29 cellular contexts compared by ENCODE assay signal in the genomic region with DNA sequence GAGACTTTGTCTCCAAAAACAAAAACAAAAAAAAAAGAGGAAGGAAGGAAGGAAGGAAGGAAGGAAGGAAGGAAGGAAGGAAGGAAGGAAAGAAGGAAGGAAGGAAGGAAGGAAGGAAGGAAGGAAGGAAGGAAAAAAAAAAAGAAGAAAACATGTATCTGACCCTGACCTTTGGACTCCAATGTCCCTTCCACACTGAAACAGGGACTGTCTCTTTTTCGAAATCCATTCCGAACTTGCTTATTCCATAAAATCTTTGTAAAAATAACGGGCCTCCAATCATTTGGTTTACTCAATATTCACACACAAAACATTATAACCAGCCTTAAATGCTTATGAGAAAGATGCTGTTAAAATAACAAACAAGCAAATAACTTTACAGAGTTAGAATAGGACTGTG.
"Had no signal": no experiment of that assay in that cellular context is flagged by ENCODE, and none has a peak within 500 bp of the region (broad histone marks: within the 10 kb centered on the region; RNA-seq: fewer than 3 reads in every experiment).

No MANE protein-coding gene starts in this region.

- H3K4me3 Mint-ChIP-seq: activated CD4-positive, alpha-beta memory T cell treated with anti-CD3 and anti-CD28 coated beads for 36 hours; activated CD4-positive, alpha-beta T cell treated with anti-CD3 and anti-CD28 coated beads for 36 hours; activated CD4-positive, alpha-beta T cell treated with anti-CD3 and anti-CD28 coated beads, Interleukin-2, amount 10 ng/mL, durations not matched to agents 24 days and 14 days; activated CD8-positive, alpha-beta memory T cell treated with anti-CD3 and anti-CD28 coated beads, Interleukin-2, amount 10 ng/mL, durations not matched to agents 7 days and 5 days; activated CD8-positive, alpha-beta T cell treated with anti-CD3 and anti-CD28 coated beads, Interleukin-2, amount 10 ng/mL, durations not matched to agents 7 days and 5 days; activated naive CD4-positive, alpha-beta T cell treated with anti-CD3 and anti-CD28 coated beads, Interleukin-2, amount 10 ng/mL, durations not matched to agents 7 days and 5 days; activated naive CD8-positive, alpha-beta T cell treated with anti-CD3 and anti-CD28 coated beads, Interleukin-2, amount 10 ng/mL, durations not matched to agents 7 days and 5 days; activated T-cell treated with anti-CD3 and anti-CD28 coated beads, Interleukin-2, amount 50 U/mL, for 24 hours; activated T-cell treated with anti-CD3 and anti-CD28 coated beads, Interleukin-2, amount 50 U/mL, for 72 hours; brain had no signal

- H3K36me3 Mint-ChIP-seq: activated CD4-positive, alpha-beta memory T cell treated with anti-CD3 and anti-CD28 coated beads for 36 hours; activated CD8-positive, alpha-beta memory T cell treated with anti-CD3 and anti-CD28 coated beads, Interleukin-2, amount 10 ng/mL, durations not matched to agents 7 days and 5 days; activated naive CD4-positive, alpha-beta T cell treated with anti-CD3 and anti-CD28 coated beads, Interleukin-2, amount 10 ng/mL, durations not matched to agents 7 days and 5 days; activated naive CD4-positive, alpha-beta T cell treated with anti-CD3 and anti-CD28 coated beads, Interleukin-2, amount 50 U/mL, for 72 hours; activated naive CD8-positive, alpha-beta T cell treated with anti-CD3 and anti-CD28 coated beads, Interleukin-2, amount 10 ng/mL, durations not matched to agents 7 days and 5 days had no signal

- H3K4me1 ChIP-seq: ascending aorta, breast epithelium, colonic mucosa had no signal

- H3K27me3 ChIP-seq: ascending aorta, breast epithelium, cardiac muscle cell, colonic mucosa had no signal

- H3K9me3 Mint-ChIP-seq: activated CD4-positive, alpha-beta T cell treated with anti-CD3 and anti-CD28 coated beads, Interleukin-2, amount 10 ng/mL, durations not matched to agents 24 days and 14 days; activated naive CD4-positive, alpha-beta T cell treated with anti-CD3 and anti-CD28 coated beads, Interleukin-2, amount 10 ng/mL, durations not matched to agents 7 days and 5 days; activated naive CD8-positive, alpha-beta T cell treated with anti-CD3 and anti-CD28 coated beads, Interleukin-2, amount 10 ng/mL, durations not matched to agents 7 days and 5 days; activated T-cell treated with anti-CD3 and anti-CD28 coated beads, Interleukin-2, amount 50 U/mL, for 24 hours; activated T-cell treated with anti-CD3 and anti-CD28 coated beads, Interleukin-2, amount 50 U/mL, for 72 hours had no signal

- DNase-seq: activated CD4-positive, alpha-beta memory T cell treated with anti-CD3 and anti-CD28 coated beads for 36 hours; activated CD4-positive, alpha-beta T cell treated with anti-CD3 and anti-CD28 coated beads for 36 hours; activated CD4-positive, alpha-beta T cell treated with anti-CD3 and anti-CD28 coated beads, Interleukin-2, amount 10 ng/mL, durations not matched to agents 24 days and 14 days; activated CD4-positive, CD25-positive, alpha-beta regulatory T cell; activated CD4-positive, CD25-positive, alpha-beta regulatory T cell treated with anti-CD3 and anti-CD28 coated beads, Interleukin-2, amount 50 U/mL, for 72 hours; activated CD8-positive, alpha-beta memory T cell treated with anti-CD3 and anti-CD28 coated beads, Interleukin-2, amount 10 ng/mL, durations not matched to agents 7 days and 5 days; activated CD8-positive, alpha-beta memory T cell treated with anti-CD3 and anti-CD28 coated beads, Interleukin-2, amount 50 U/mL, for 48 hours; activated CD8-positive, alpha-beta T cell treated with anti-CD3 and anti-CD28 coated beads, Interleukin-2, amount 10 ng/mL, durations not matched to agents 7 days and 5 days; activated gamma-delta T cell; activated naive CD4-positive, alpha-beta T cell; activated naive CD4-positive, alpha-beta T cell treated with anti-CD3 and anti-CD28 coated beads, Interleukin-2, amount 10 ng/mL, durations not matched to agents 7 days and 5 days; activated naive CD8-positive, alpha-beta T cell treated with anti-CD3 and anti-CD28 coated beads, Interleukin-2, amount 10 ng/mL, durations not matched to agents 7 days and 5 days; activated T-cell treated with anti-CD3 and anti-CD28 coated beads for 4 hours; activated T-cell treated with anti-CD3 and anti-CD28 coated beads, Interleukin-2, amount 50 U/mL, for 24 hours; activated T-cell treated with anti-CD3 and anti-CD28 coated beads, Interleukin-2, amount 50 U/mL, for 72 hours; central memory CD4-positive, alpha-beta T cell; cerebellar nuclear complex; colonic mucosa; effector CD8-positive, alpha-beta T cell; foreskin fibroblast; head of caudate nucleus; T-helper 2 cell had no signal

- H3K27ac Mint-ChIP-seq: activated CD4-positive, alpha-beta memory T cell treated with anti-CD3 and anti-CD28 coated beads for 36 hours; activated CD4-positive, alpha-beta T cell treated with anti-CD3 and anti-CD28 coated beads for 36 hours; activated CD4-positive, alpha-beta T cell treated with anti-CD3 and anti-CD28 coated beads, Interleukin-2, amount 10 ng/mL, durations not matched to agents 24 days and 14 days; activated CD8-positive, alpha-beta memory T cell treated with anti-CD3 and anti-CD28 coated beads, Interleukin-2, amount 10 ng/mL, durations not matched to agents 7 days and 5 days; activated CD8-positive, alpha-beta T cell treated with anti-CD3 and anti-CD28 coated beads, Interleukin-2, amount 10 ng/mL, durations not matched to agents 7 days and 5 days; activated naive CD4-positive, alpha-beta T cell treated with anti-CD3 and anti-CD28 coated beads, Interleukin-2, amount 10 ng/mL, durations not matched to agents 7 days and 5 days; activated naive CD4-positive, alpha-beta T cell treated with anti-CD3 and anti-CD28 coated beads, Interleukin-2, amount 50 U/mL, for 72 hours; activated naive CD8-positive, alpha-beta T cell treated with anti-CD3 and anti-CD28 coated beads, Interleukin-2, amount 10 ng/mL, durations not matched to agents 7 days and 5 days; activated T-cell treated with anti-CD3 and anti-CD28 coated beads, Interleukin-2, amount 50 U/mL, for 24 hours; activated T-cell treated with anti-CD3 and anti-CD28 coated beads, Interleukin-2, amount 50 U/mL, for 72 hours had no signal

- ATAC-seq: activated CD4-positive, alpha-beta T cell treated with anti-CD3 and anti-CD28 coated beads for 36 hours; activated CD8-positive, alpha-beta memory T cell treated with anti-CD3 and anti-CD28 coated beads, Interleukin-2, amount 10 ng/mL, durations not matched to agents 7 days and 5 days; activated CD8-positive, alpha-beta T cell treated with anti-CD3 and anti-CD28 coated beads, Interleukin-2, amount 10 ng/mL, durations not matched to agents 7 days and 5 days; activated naive CD4-positive, alpha-beta T cell treated with anti-CD3 and anti-CD28 coated beads, Interleukin-2, amount 50 U/mL, for 72 hours; activated T-cell treated with anti-CD3 and anti-CD28 coated beads, Interleukin-2, amount 50 U/mL, for 72 hours; esophagus mucosa had no signal

- H3K9me3 ChIP-seq: ascending aorta, breast epithelium, colonic mucosa had no signal

- H3K27ac ChIP-seq: ascending aorta, breast epithelium, cardiac muscle cell, colonic mucosa had no signal

- H3K36me3 ChIP-seq: ascending aorta, breast epithelium, cardiac muscle cell, colonic mucosa had no signal

- H3K27me3 Mint-ChIP-seq: activated CD4-positive, alpha-beta memory T cell treated with anti-CD3 and anti-CD28 coated beads for 36 hours; activated CD4-positive, alpha-beta T cell treated with anti-CD3 and anti-CD28 coated beads, Interleukin-2, amount 10 ng/mL, durations not matched to agents 24 days and 14 days; activated naive CD4-positive, alpha-beta T cell treated with anti-CD3 and anti-CD28 coated beads, Interleukin-2, amount 10 ng/mL, durations not matched to agents 7 days and 5 days; activated naive CD8-positive, alpha-beta T cell treated with anti-CD3 and anti-CD28 coated beads, Interleukin-2, amount 10 ng/mL, durations not matched to agents 7 days and 5 days; brain had no signal

- H3K4me1 Mint-ChIP-seq: activated CD4-positive, alpha-beta T cell treated with anti-CD3 and anti-CD28 coated beads for 36 hours; activated CD4-positive, alpha-beta T cell treated with anti-CD3 and anti-CD28 coated beads, Interleukin-2, amount 10 ng/mL, durations not matched to agents 24 days and 14 days; activated CD8-positive, alpha-beta memory T cell treated with anti-CD3 and anti-CD28 coated beads, Interleukin-2, amount 10 ng/mL, durations not matched to agents 7 days and 5 days; activated naive CD4-positive, alpha-beta T cell treated with anti-CD3 and anti-CD28 coated beads, Interleukin-2, amount 10 ng/mL, durations not matched to agents 7 days and 5 days; activated naive CD8-positive, alpha-beta T cell treated with anti-CD3 and anti-CD28 coated beads, Interleukin-2, amount 10 ng/mL, durations not matched to agents 7 days and 5 days had no signal

- FAIRE-seq: endometrium had no signal

- H3K4me3 ChIP-seq: ascending aorta, breast epithelium, cardiac muscle cell, colonic mucosa had no signal
